Comparison of ENCODE assay signal across 26 cellular contexts in the genomic region with DNA sequence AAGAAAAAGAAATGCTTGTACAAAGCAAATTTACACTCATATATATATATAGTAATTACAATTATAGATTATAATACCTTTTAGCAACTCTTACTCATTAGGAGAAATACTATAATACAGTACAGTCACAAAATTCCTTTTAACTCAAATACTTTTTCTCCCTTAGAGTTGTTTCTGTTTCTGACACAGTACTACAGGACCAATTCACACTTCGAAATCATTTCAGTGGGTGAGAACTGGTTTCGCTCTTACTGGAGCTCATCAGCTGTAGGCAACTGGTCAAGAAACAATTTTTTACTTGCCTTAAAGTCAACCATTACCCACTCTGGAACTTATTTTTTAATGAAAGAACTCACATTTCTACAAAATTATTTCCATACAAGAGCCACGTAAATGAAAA. TPM values are rescaled to one million over a fixed set of nuclear protein-coding genes. Genes with fewer than 3 reads are reported as not detected.
A peak's percentile ranks its signal among the peaks of the same experiment; 100 is the strongest.
DNase-seq lines count a peak whose midpoint lies in the region; ATAC-seq and TF ChIP-seq lines count a peak whose summit lies in the region.
"Had no signal": no experiment of that assay in that cellular context is flagged by ENCODE, and none has a peak within 500 bp of the region (broad histone marks: within the 10 kb centered on the region; RNA-seq: fewer than 3 reads in every experiment).

No MANE protein-coding gene starts in this region.

- no peak overlapping the region for H4K12ac ChIP-seq in trophoblast cell (ENCODE audit: low read depth, low read length)

- H4K91ac ChIP-seq in trophoblast cell (ENCODE audit: low read depth, low read length): no peak overlapping the region

- no peak overlapping the region for H2BK120ac ChIP-seq in trophoblast cell (ENCODE audit: insufficient read depth, low read length, poor library complexity)

- no peak for DNase-seq in activated CD4-positive, alpha-beta T cell treated with anti-CD3 and anti-CD28 coated beads for 36 hours
- DNase-seq in activated CD4-positive, alpha-beta T cell treated with anti-CD3 and anti-CD28 coated beads, Interleukin-2, amount 10 ng/mL, durations not matched to agents 24 days and 14 days: no peak
- DNase-seq in effector memory CD8-positive, alpha-beta T cell: no peak
- DNase-seq in type B pancreatic cell (ENCODE audit: extremely low spot score, unreplicated experiment): no peak
- DNase-seq in trophoblast cell: no peak
- no peak for DNase-seq in activated CD8-positive, alpha-beta memory T cell treated with anti-CD3 and anti-CD28 coated beads, Interleukin-2, amount 50 U/mL, for 4 hours
- DNase-seq: 8988T; Caco-2; CD4-positive, alpha-beta memory T cell; DND-41; H7; MG63; NCI-H1417; NCI-H1694 treated with DMSO at 0.1 percent for 48 hours; NCI-H2081 treated with DMSO at 0.1 percent for 48 hours; NCI-H446 treated with DMSO at 0.1 percent for 48 hours; NCI-H526 treated with DMSO at 0.1 percent for 48 hours; OCI-M1 had no signal

- no peak overlapping the region for H3K27ac Mint-ChIP-seq in activated CD4-positive, alpha-beta T cell treated with anti-CD3 and anti-CD28 coated beads for 36 hours
- no peak overlapping the region for H3K27ac Mint-ChIP-seq in activated CD4-positive, alpha-beta T cell treated with anti-CD3 and anti-CD28 coated beads, Interleukin-2, amount 10 ng/mL, durations not matched to agents 24 days and 14 days
- H3K27ac Mint-ChIP-seq in effector memory CD8-positive, alpha-beta T cell: no peak overlapping the region
- H3K27ac Mint-ChIP-seq in type B pancreatic cell: peak overlapping the region; percentile 40

- peak; percentile 60 for ATAC-seq in activated CD4-positive, alpha-beta T cell treated with anti-CD3 and anti-CD28 coated beads for 36 hours
- ATAC-seq in GM19468 (IDR thresholded peaks at IDR 0.05; ENCODE audit: extremely low read depth, unreplicated experiment): peak; percentile 36
- ATAC-seq in effector memory CD8-positive, alpha-beta T cell (replicated peaks): peak; percentile 24
- ATAC-seq: HepG2, K562, Right ventricle myocardium inferior had no signal

- peaks cover 26% of the 10 kb centered on the region for H3K36me3 Mint-ChIP-seq in activated CD4-positive, alpha-beta T cell treated with anti-CD3 and anti-CD28 coated beads for 36 hours (ENCODE audit: low read depth)
- peaks cover 45% of the 10 kb centered on the region for H3K36me3 Mint-ChIP-seq in activated CD4-positive, alpha-beta T cell treated with anti-CD3 and anti-CD28 coated beads, Interleukin-2, amount 10 ng/mL, durations not matched to agents 24 days and 14 days (ENCODE audit: low read depth)
- peaks cover 16% of the 10 kb centered on the region for H3K36me3 Mint-ChIP-seq in effector memory CD8-positive, alpha-beta T cell (ENCODE audit: insufficient read depth)
- H3K36me3 Mint-ChIP-seq in type B pancreatic cell: peaks cover 25% of the 10 kb centered on the region

- CTCF ChIA-PET in activated CD4-positive, alpha-beta T cell treated with anti-CD3 and anti-CD28 coated beads for 36 hours (lab: Charles Lee): interaction anchor here (0.7 kb wide), 1 partner anchor 68 kb away, joined by 4 read pairs; no protein-coding TSS in a partner anchor

- no peak for TF ChIP-seq CTCF in type B pancreatic cell (conservative IDR thresholded peaks at IDR 0.05)

- H3K9ac ChIP-seq in trophoblast cell (ENCODE audit: low read length): no peak overlapping the region
- H3K9ac ChIP-seq: BLaER1 treated with 17β-estradiol and CSF1 and Interleukin-3, amounts not matched to agents 10 nM and 100 nM had no signal

- H3K36me3 ChIP-seq in trophoblast cell (ENCODE audit: control insufficient read depth in 1 of 2, insufficient read depth in 2 of 2, low read length in 2 of 2): peaks cover 3 to 7% of the 10 kb centered on the region in 2 experiments
- H3K36me3 ChIP-seq: MG63, SJSA1 had no signal

- H3K9me3 ChIP-seq in trophoblast cell (ENCODE audit: insufficient read depth, low read depth, low read length): peaks cover 2% of the 10 kb centered on the region

- no peak overlapping the region for H3K4me2 ChIP-seq in trophoblast cell (ENCODE audit: low read length)
- H3K4me2 ChIP-seq: BLaER1 treated with 17β-estradiol and CSF1 and Interleukin-3, amounts not matched to agents 10 nM and 100 nM had no signal

- H2BK5ac ChIP-seq in trophoblast cell (ENCODE audit: low read depth, low read length, poor library complexity): no peak overlapping the region

- no peak overlapping the region for H3K4ac ChIP-seq in trophoblast cell (ENCODE audit: low read depth, low read length)

- intact Hi-C loops in activated CD4-positive, alpha-beta T cell treated with anti-CD3 and anti-CD28 coated beads for 36 hours (cut with DNase I, micrococcal nuclease): no loop called here
- intact Hi-C loops in activated CD4-positive, alpha-beta T cell treated with anti-CD3 and anti-CD28 coated beads, Interleukin-2, amount 10 ng/mL, durations not matched to agents 24 days and 14 days (cut with micrococcal nuclease): no loop called here

- no peak overlapping the region for H4K8ac ChIP-seq in trophoblast cell (ENCODE audit: low read depth, low read length)

- no peaks in the 10 kb centered on the region for H3K27me3 Mint-ChIP-seq in activated CD4-positive, alpha-beta T cell treated with anti-CD3 and anti-CD28 coated beads for 36 hours
- no peaks in the 10 kb centered on the region for H3K27me3 Mint-ChIP-seq in activated CD4-positive, alpha-beta T cell treated with anti-CD3 and anti-CD28 coated beads, Interleukin-2, amount 10 ng/mL, durations not matched to agents 24 days and 14 days
- H3K27me3 Mint-ChIP-seq in effector memory CD8-positive, alpha-beta T cell: no peaks in the 10 kb centered on the region
- no peaks in the 10 kb centered on the region for H3K27me3 Mint-ChIP-seq in type B pancreatic cell
- H3K27me3 Mint-ChIP-seq: CD4-positive, alpha-beta memory T cell had no signal

- peaks cover 13% of the 10 kb centered on the region for H3K79me2 ChIP-seq in trophoblast cell (ENCODE audit: control insufficient read depth, insufficient read depth, low read length, poor library complexity)

- peaks cover 55% of the 10 kb centered on the region for H3K4me1 Mint-ChIP-seq in activated CD4-positive, alpha-beta T cell treated with anti-CD3 and anti-CD28 coated beads for 36 hours
- H3K4me1 Mint-ChIP-seq in activated CD4-positive, alpha-beta T cell treated with anti-CD3 and anti-CD28 coated beads, Interleukin-2, amount 10 ng/mL, durations not matched to agents 24 days and 14 days: peaks cover 16% of the 10 kb centered on the region
- peaks cover 36 to 62% of the 10 kb centered on the region in 2 donors for H3K4me1 Mint-ChIP-seq in effector memory CD8-positive, alpha-beta T cell (ENCODE audit: low read depth in 2 of 2)
- peaks cover 37% of the 10 kb centered on the region for H3K4me1 Mint-ChIP-seq in type B pancreatic cell (ENCODE audit: unreplicated experiment)

- H3K18ac ChIP-seq in trophoblast cell (ENCODE audit: low read length): no peak overlapping the region

- no peak overlapping the region for H3K4me3 ChIP-seq in trophoblast cell (ENCODE audit: low read depth, low read length)
- H3K4me3 ChIP-seq: BLaER1 treated with 17β-estradiol and CSF1 and Interleukin-3, amounts not matched to agents 10 nM and 100 nM; K562; MG63; SJSA1 had no signal

- no CpG with 5 or more reads among the region's 3 CpGs for WGBS in trophoblast cell (ENCODE audit: extremely low coverage, insufficient coverage, insufficient read length)

- no peak overlapping the region for H3K23ac ChIP-seq in trophoblast cell (ENCODE audit: low read length)

- H3K14ac ChIP-seq in trophoblast cell (ENCODE audit: low read length): no peak overlapping the region

- no peak overlapping the region for H2AFZ ChIP-seq in trophoblast cell (ENCODE audit: insufficient read depth, low read length, poor library complexity)

- H3K79me1 ChIP-seq in trophoblast cell (ENCODE audit: low read length): peaks cover 6% of the 10 kb centered on the region

- H3K27me3 ChIP-seq in trophoblast cell (ENCODE audit: insufficient read depth, low read length): no peaks in the 10 kb centered on the region
- H3K27me3 ChIP-seq: BLaER1 treated with 17β-estradiol and CSF1 and Interleukin-3, amounts not matched to agents 10 nM and 100 nM; MG63; SJSA1 had no signal

- H2AK5ac ChIP-seq in trophoblast cell (ENCODE audit: low read length): no peak overlapping the region

- H3K27ac ChIP-seq in trophoblast cell (ENCODE audit: low read depth, low read length): no peak overlapping the region
- H3K27ac ChIP-seq: BLaER1 treated with 17β-estradiol and CSF1 and Interleukin-3, amounts not matched to agents 10 nM and 100 nM; HL-60; SJSA1 had no signal

- H3K9me3 Mint-ChIP-seq in activated CD4-positive, alpha-beta T cell treated with anti-CD3 and anti-CD28 coated beads for 36 hours (ENCODE audit: low read depth): peaks cover 5% of the 10 kb centered on the region
- H3K9me3 Mint-ChIP-seq in activated CD4-positive, alpha-beta T cell treated with anti-CD3 and anti-CD28 coated beads, Interleukin-2, amount 10 ng/mL, durations not matched to agents 24 days and 14 days: peaks cover 6% of the 10 kb centered on the region
- H3K9me3 Mint-ChIP-seq in effector memory CD8-positive, alpha-beta T cell: no peaks in the 10 kb centered on the region
- H3K9me3 Mint-ChIP-seq in type B pancreatic cell: peaks cover 14% of the 10 kb centered on the region

- H3K4me3 Mint-ChIP-seq in activated CD4-positive, alpha-beta T cell treated with anti-CD3 and anti-CD28 coated beads for 36 hours: no peak overlapping the region
- no peak overlapping the region for H3K4me3 Mint-ChIP-seq in activated CD4-positive, alpha-beta T cell treated with anti-CD3 and anti-CD28 coated beads, Interleukin-2, amount 10 ng/mL, durations not matched to agents 24 days and 14 days
- H3K4me3 Mint-ChIP-seq in effector memory CD8-positive, alpha-beta T cell: peak overlapping the region; percentile 11 to 15
- H3K4me3 Mint-ChIP-seq in type B pancreatic cell: no peak overlapping the region

- peaks cover 6 to 7% of the 10 kb centered on the region in 2 experiments for H3K4me1 ChIP-seq in trophoblast cell (ENCODE audit: control insufficient read depth in 1 of 2, insufficient read depth in 2 of 2, low read length in 2 of 2)

- POLR2A ChIA-PET in activated CD4-positive, alpha-beta T cell treated with anti-CD3 and anti-CD28 coated beads for 36 hours (lab: Charles Lee): no interaction called here

- H2BK12ac ChIP-seq in trophoblast cell (ENCODE audit: low read length): no peak overlapping the region

RNA-seq across cellular contexts. Expression of a gene that starts 6.0 kb away (rescaled TPM):
- 10 to 100 TPM in 1 of 2 experiments, 1 to 10 TPM in 1; 9.1 to 13.9 TPM for total RNA-seq in activated CD4-positive, alpha-beta T cell treated with anti-CD3 and anti-CD28 coated beads for 36 hours
- 9.0 and 9.4 TPM in 2 replicates for total RNA-seq in activated CD4-positive, alpha-beta T cell treated with anti-CD3 and anti-CD28 coated beads, Interleukin-2, amount 10 ng/mL, durations not matched to agents 24 days and 14 days
- 21.0 and 36.0 TPM in 2 replicates for total RNA-seq in type B pancreatic cell (ENCODE audit: low replicate concordance)
- polyA plus RNA-seq in trophoblast cell (2013): 30.2 and 30.7 TPM in 2 replicates

RNA-seq across cellular contexts. Expression of a gene that starts 11.2 kb away (rescaled TPM):
- total RNA-seq in activated CD4-positive, alpha-beta T cell treated with anti-CD3 and anti-CD28 coated beads for 36 hours: under 1 TPM; 0.21 to 0.25 TPM
- 0.16 and 0.21 TPM in 2 replicates for total RNA-seq in activated CD4-positive, alpha-beta T cell treated with anti-CD3 and anti-CD28 coated beads, Interleukin-2, amount 10 ng/mL, durations not matched to agents 24 days and 14 days
- not detected in 2 replicates for total RNA-seq in type B pancreatic cell (ENCODE audit: low replicate concordance)
- not detected in 2 replicates for polyA plus RNA-seq in trophoblast cell (2013)
- total RNA-seq: HepG2, HT-29, K562, SJSA1 had no signal
- polyA plus RNA-seq: HepG2, K562 had no signal

Comparison
In these comparisons a context has a peak if more than half of its experiments do, and no peak if none do; other contexts are left out.
1. H3K4me3 Mint-ChIP-seq: peak in effector memory CD8-positive, alpha-beta T cell (2 of 2); none in activated CD4-positive, alpha-beta T cell treated with anti-CD3 and anti-CD28 coated beads for 36 hours (single experiment), activated CD4-positive, alpha-beta T cell treated with anti-CD3 and anti-CD28 coated beads, Interleukin-2, amount 10 ng/mL, durations not matched to agents 24 days and 14 days (single experiment) and type B pancreatic cell (single experiment).
2. Peak in every context shown above with its lines, with median percentiles within 50 percentile points of each other: ATAC-seq.